ENCODE assay signal across 1 cellular context in the genomic region with DNA sequence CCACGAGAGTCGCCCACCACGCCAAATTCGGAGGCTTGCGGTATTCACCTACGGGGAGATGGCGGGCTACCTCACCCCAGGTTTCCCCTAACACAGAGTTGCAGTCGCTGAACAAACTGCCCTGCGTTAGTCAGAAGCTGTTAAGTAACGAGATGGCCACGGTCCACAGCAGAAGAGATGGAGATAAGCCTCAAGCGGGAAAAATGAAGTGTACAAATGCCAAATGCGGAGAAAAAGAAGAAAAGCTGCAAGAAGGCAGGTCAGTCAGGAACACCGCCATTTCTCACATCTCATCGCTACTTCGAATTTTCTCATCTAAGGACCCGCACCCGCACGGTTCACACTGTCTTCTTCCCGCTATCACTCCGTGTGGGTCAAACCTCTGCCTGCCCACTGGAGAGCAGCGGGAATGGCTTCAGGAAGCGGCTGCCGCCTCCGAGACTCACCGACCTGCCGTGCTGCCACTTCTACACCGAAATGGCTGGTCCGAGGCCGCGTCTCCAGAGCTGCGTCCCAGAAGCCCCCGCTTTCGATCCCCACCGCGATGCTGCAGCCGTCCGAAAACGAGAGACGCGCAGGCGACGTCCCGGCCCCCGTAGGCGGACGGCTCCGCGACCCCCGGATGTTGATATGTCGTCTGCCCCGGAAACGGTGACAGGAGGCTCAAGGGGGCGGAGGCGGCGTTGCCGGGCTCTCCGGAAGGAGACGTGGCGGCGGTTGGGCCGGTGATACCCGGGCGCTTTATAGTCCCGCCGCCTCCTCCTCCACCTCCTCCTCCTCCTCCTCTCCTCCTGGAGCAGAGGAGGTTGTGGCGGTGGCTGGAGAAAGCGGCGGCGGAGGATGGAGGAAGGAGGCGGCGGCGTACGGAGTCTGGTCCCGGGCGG.
TF ChIP-seq lines count a peak whose summit lies in the region.

A gene with protein sequence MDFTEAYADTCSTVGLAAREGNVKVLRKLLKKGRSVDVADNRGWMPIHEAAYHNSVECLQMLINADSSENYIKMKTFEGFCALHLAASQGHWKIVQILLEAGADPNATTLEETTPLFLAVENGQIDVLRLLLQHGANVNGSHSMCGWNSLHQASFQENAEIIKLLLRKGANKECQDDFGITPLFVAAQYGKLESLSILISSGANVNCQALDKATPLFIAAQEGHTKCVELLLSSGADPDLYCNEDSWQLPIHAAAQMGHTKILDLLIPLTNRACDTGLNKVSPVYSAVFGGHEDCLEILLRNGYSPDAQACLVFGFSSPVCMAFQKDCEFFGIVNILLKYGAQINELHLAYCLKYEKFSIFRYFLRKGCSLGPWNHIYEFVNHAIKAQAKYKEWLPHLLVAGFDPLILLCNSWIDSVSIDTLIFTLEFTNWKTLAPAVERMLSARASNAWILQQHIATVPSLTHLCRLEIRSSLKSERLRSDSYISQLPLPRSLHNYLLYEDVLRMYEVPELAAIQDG (minus strand): TSS at position 583 of the 884 bp plus-strand sequence. CDS start 21,381 bp downstream, outside the sequence.
A gene with protein sequence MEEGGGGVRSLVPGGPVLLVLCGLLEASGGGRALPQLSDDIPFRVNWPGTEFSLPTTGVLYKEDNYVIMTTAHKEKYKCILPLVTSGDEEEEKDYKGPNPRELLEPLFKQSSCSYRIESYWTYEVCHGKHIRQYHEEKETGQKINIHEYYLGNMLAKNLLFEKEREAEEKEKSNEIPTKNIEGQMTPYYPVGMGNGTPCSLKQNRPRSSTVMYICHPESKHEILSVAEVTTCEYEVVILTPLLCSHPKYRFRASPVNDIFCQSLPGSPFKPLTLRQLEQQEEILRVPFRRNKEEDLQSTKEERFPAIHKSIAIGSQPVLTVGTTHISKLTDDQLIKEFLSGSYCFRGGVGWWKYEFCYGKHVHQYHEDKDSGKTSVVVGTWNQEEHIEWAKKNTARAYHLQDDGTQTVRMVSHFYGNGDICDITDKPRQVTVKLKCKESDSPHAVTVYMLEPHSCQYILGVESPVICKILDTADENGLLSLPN (plus strand): TSS at position 674 of the 884 bp plus-strand sequence. CDS start 167 bp downstream, at position 841.

TF ChIP-seq in HepG2, 621 proteins besides CTCF, POLR2A, EP300 and RAD21 (continued from another document and continues in another):
- TF ChIP-seq, protein P1, sequence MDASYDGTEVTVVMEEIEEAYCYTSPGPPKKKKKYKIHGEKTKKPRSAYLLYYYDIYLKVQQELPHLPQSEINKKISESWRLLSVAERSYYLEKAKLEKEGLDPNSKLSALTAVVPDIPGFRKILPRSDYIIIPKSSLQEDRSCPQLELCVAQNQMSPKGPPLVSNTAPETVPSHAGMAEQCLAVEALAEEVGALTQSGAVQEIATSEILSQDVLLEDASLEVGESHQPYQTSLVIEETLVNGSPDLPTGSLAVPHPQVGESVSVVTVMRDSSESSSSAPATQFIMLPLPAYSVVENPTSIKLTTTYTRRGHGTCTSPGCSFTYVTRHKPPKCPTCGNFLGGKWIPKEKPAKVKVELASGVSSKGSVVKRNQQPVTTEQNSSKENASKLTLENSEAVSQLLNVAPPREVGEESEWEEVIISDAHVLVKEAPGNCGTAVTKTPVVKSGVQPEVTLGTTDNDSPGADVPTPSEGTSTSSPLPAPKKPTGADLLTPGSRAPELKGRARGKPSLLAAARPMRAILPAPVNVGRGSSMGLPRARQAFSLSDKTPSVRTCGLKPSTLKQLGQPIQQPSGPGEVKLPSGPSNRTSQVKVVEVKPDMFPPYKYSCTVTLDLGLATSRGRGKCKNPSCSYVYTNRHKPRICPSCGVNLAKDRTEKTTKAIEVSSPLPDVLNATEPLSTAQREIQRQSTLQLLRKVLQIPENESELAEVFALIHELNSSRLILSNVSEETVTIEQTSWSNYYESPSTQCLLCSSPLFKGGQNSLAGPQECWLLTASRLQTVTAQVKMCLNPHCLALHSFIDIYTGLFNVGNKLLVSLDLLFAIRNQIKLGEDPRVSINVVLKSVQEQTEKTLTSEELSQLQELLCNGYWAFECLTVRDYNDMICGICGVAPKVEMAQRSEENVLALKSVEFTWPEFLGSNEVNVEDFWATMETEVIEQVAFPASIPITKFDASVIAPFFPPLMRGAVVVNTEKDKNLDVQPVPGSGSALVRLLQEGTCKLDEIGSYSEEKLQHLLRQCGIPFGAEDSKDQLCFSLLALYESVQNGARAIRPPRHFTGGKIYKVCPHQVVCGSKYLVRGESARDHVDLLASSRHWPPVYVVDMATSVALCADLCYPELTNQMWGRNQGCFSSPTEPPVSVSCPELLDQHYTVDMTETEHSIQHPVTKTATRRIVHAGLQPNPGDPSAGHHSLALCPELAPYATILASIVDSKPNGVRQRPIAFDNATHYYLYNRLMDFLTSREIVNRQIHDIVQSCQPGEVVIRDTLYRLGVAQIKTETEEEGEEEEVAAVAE (CRISPR knock-in tag; IDR thresholded peaks at IDR 0.05; ENCODE audit: borderline replicate concordance) = peak; percentile 81; the same call in 1 of the 2 replicates
- TF ChIP-seq ZNF746 (CRISPR knock-in tag; IDR thresholded peaks at IDR 0.05) (peak; percentile 68; the same call in 1 of the 2 replicates), MIXL1 (CRISPR knock-in tag; IDR thresholded peaks at IDR 0.05) (peak; percentile 80; the same call in 1 of the 2 replicates), ZNF12 (CRISPR knock-in tag; IDR thresholded peaks at IDR 0.05) (peak; percentile 83; the same call in 1 of the 2 replicates), ZBTB42 (CRISPR knock-in tag; IDR thresholded peaks at IDR 0.05) (no peak), ZNF124 (CRISPR knock-in tag; IDR thresholded peaks at IDR 0.05) (peak; percentile 96), TCF12 (IDR thresholded peaks at IDR 0.05) (no peak), TCF12 (CRISPR knock-in tag; IDR thresholded peaks at IDR 0.05) (peak; percentile 98), NAIF1 (CRISPR knock-in tag; IDR thresholded peaks at IDR 0.05; ENCODE audit: borderline replicate concordance) (peak; percentile 73), FOXM1 (CRISPR knock-in tag; IDR thresholded peaks at IDR 0.05) (no peak; the same call in 1 of the 2 replicates), ZNF878 (CRISPR knock-in tag; IDR thresholded peaks at IDR 0.05) (peak; percentile 78; the same call in 1 of the 2 replicates), FOXJ3 (CRISPR knock-in tag; IDR thresholded peaks at IDR 0.05; ENCODE audit: borderline replicate concordance) (peak; percentile 99), ZNF816 (CRISPR knock-in tag; IDR thresholded peaks at IDR 0.05; ENCODE audit: borderline replicate concordance) (peak; percentile 92), PHF20 (CRISPR knock-in tag; IDR thresholded peaks at IDR 0.05) (peak; percentile 97), TMF1 (CRISPR knock-in tag; IDR thresholded peaks at IDR 0.05; ENCODE audit: low read depth) (peak; percentile 95), POLR2AphosphoS5 (IDR thresholded peaks at IDR 0.05; ENCODE audit: low read depth, low read length) (peak; percentile 92), ZFP36L2 (CRISPR knock-in tag; IDR thresholded peaks at IDR 0.05) (no peak), PRPF4 (IDR thresholded peaks at IDR 0.05; ENCODE audit: low read depth, low read length, poor library complexity, severe bottlenecking) (no peak), HNF4A (CRISPR knock-in tag; IDR thresholded peaks at IDR 0.05) (no peak; the same call in none of the 2 replicates), TRIM24 (CRISPR knock-in tag; IDR thresholded peaks at IDR 0.05) (no peak), ZNF3 (CRISPR knock-in tag; IDR thresholded peaks at IDR 0.05) (no peak), KLF15 (CRISPR knock-in tag; IDR thresholded peaks at IDR 0.05; ENCODE audit: borderline replicate concordance) (no peak; the same call in 1 of the 2 replicates), ZBTB21 (CRISPR knock-in tag; IDR thresholded peaks at IDR 0.05) (peak; percentile 47)
- TF ChIP-seq, protein P2, sequence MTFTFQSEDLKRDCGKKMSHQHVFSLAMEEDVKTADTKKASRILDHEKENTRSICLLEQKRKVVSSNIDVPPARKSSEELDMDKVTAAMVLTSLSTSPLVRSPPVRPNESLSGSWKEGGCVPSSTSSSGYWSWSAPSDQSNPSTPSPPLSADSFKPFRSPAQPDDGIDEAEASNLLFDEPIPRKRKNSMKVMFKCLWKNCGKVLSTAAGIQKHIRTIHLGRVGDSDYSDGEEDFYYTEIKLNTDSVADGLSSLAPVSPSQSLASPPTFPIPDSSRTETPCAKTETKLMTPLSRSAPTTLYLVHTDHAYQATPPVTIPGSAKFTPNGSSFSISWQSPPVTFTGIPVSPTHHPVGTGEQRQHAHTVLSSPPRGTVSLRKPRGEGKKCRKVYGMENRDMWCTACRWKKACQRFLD (CRISPR knock-in tag; IDR thresholded peaks at IDR 0.05; ENCODE audit: borderline replicate concordance) = no peak
- TF ChIP-seq, protein P3, sequence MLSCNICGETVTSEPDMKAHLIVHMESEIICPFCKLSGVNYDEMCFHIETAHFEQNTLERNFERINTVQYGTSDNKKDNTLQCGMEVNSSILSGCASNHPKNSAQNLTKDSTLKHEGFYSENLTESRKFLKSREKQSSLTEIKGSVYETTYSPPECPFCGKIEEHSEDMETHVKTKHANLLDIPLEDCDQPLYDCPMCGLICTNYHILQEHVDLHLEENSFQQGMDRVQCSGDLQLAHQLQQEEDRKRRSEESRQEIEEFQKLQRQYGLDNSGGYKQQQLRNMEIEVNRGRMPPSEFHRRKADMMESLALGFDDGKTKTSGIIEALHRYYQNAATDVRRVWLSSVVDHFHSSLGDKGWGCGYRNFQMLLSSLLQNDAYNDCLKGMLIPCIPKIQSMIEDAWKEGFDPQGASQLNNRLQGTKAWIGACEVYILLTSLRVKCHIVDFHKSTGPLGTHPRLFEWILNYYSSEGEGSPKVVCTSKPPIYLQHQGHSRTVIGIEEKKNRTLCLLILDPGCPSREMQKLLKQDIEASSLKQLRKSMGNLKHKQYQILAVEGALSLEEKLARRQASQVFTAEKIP (CRISPR knock-in tag; IDR thresholded peaks at IDR 0.05; ENCODE audit: borderline replicate concordance) = no peak
- TF ChIP-seq, protein P4, sequence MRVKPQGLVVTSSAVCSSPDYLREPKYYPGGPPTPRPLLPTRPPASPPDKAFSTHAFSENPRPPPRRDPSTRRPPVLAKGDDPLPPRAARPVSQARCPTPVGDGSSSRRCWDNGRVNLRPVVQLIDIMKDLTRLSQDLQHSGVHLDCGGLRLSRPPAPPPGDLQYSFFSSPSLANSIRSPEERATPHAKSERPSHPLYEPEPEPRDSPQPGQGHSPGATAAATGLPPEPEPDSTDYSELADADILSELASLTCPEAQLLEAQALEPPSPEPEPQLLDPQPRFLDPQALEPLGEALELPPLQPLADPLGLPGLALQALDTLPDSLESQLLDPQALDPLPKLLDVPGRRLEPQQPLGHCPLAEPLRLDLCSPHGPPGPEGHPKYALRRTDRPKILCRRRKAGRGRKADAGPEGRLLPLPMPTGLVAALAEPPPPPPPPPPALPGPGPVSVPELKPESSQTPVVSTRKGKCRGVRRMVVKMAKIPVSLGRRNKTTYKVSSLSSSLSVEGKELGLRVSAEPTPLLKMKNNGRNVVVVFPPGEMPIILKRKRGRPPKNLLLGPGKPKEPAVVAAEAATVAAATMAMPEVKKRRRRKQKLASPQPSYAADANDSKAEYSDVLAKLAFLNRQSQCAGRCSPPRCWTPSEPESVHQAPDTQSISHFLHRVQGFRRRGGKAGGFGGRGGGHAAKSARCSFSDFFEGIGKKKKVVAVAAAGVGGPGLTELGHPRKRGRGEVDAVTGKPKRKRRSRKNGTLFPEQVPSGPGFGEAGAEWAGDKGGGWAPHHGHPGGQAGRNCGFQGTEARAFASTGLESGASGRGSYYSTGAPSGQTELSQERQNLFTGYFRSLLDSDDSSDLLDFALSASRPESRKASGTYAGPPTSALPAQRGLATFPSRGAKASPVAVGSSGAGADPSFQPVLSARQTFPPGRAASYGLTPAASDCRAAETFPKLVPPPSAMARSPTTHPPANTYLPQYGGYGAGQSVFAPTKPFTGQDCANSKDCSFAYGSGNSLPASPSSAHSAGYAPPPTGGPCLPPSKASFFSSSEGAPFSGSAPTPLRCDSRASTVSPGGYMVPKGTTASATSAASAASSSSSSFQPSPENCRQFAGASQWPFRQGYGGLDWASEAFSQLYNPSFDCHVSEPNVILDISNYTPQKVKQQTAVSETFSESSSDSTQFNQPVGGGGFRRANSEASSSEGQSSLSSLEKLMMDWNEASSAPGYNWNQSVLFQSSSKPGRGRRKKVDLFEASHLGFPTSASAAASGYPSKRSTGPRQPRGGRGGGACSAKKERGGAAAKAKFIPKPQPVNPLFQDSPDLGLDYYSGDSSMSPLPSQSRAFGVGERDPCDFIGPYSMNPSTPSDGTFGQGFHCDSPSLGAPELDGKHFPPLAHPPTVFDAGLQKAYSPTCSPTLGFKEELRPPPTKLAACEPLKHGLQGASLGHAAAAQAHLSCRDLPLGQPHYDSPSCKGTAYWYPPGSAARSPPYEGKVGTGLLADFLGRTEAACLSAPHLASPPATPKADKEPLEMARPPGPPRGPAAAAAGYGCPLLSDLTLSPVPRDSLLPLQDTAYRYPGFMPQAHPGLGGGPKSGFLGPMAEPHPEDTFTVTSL (CRISPR knock-in tag; IDR thresholded peaks at IDR 0.05; ENCODE audit: borderline replicate concordance) = peak; percentile 43; the same call in 1 of the 2 replicates
- TF ChIP-seq, protein P5, sequence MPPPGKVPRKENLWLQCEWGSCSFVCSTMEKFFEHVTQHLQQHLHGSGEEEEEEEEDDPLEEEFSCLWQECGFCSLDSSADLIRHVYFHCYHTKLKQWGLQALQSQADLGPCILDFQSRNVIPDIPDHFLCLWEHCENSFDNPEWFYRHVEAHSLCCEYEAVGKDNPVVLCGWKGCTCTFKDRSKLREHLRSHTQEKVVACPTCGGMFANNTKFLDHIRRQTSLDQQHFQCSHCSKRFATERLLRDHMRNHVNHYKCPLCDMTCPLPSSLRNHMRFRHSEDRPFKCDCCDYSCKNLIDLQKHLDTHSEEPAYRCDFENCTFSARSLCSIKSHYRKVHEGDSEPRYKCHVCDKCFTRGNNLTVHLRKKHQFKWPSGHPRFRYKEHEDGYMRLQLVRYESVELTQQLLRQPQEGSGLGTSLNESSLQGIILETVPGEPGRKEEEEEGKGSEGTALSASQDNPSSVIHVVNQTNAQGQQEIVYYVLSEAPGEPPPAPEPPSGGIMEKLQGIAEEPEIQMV (CRISPR knock-in tag; IDR thresholded peaks at IDR 0.05; ENCODE audit: low read depth) = peak; percentile 74; the same call in 1 of the 2 replicates
- TF ChIP-seq, protein P6, sequence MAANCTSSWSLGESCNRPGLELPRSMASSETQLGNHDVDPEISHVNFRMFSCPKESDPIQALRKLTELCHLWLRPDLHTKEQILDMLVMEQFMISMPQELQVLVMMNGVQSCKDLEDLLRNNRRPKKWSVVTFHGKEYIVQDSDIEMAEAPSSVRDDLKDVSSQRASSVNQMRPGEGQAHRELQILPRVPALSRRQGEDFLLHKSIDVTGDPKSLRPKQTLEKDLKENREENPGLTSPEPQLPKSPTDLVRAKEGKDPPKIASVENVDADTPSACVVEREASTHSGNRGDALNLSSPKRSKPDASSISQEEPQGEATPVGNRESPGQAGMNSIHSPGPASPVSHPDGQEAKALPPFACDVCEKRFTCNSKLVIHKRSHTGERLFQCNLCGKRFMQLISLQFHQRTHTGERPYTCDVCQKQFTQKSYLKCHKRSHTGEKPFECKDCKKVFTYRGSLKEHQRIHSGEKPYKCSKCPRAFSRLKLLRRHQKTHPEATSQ (CRISPR knock-in tag; IDR thresholded peaks at IDR 0.05; ENCODE audit: borderline replicate concordance) = peak; percentile 98
- TF ChIP-seq, protein P7, sequence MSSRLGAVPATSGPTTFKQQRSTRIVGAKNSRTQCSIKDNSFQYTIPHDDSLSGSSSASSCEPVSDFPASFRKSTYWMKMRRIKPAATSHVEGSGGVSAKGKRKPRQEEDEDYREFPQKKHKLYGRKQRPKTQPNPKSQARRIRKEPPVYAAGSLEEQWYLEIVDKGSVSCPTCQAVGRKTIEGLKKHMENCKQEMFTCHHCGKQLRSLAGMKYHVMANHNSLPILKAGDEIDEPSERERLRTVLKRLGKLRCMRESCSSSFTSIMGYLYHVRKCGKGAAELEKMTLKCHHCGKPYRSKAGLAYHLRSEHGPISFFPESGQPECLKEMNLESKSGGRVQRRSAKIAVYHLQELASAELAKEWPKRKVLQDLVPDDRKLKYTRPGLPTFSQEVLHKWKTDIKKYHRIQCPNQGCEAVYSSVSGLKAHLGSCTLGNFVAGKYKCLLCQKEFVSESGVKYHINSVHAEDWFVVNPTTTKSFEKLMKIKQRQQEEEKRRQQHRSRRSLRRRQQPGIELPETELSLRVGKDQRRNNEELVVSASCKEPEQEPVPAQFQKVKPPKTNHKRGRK (CRISPR knock-in tag; IDR thresholded peaks at IDR 0.05) = no peak
